Comparison of ENCODE assay signal across 8 cellular contexts in genomic region chr1:26853600-26853999, GRCh38. TPM values are rescaled to one million over a fixed set of nuclear protein-coding genes. Genes with fewer than 3 reads are reported as not detected.
DNase-seq lines count a peak whose midpoint lies in the region; ATAC-seq and TF ChIP-seq lines count a peak whose summit lies in the region.
"Had no signal": no experiment of that assay in that cellular context is flagged by ENCODE, and none has a peak within 500 bp of the region (broad histone marks: within the 10 kb centered on the region; RNA-seq: fewer than 3 reads in every experiment).

No MANE protein-coding gene starts in this region.

- ATAC-seq in foreskin keratinocyte (no peak), HG02938 (IDR thresholded peaks at IDR 0.05; ENCODE audit: unreplicated experiment) (no peak)

- H3K4me1 ChIP-seq in ascending aorta (peaks cover 0 to 6% of the 10 kb centered on the region in 2 donors), foreskin keratinocyte (peaks cover 61% of the 10 kb centered on the region), tibial nerve (peaks cover 0 to 23% (median 14%) of the 10 kb centered on the region in 4 donors)

- no peaks in the 10 kb centered on the region for H3K4me1 Mint-ChIP-seq in activated CD4-positive, alpha-beta T cell treated with anti-CD3 and anti-CD28 coated beads, Interleukin-2, amount 10 ng/mL, durations not matched to agents 7 days and 5 days
- H3K4me1 Mint-ChIP-seq: stimulated activated memory B cell treated with anti-CD40 and anti-IgM and Interleukin-4, amounts not matched to agents 10 μg/mL and 1 μg/mL and 100 μg/mL, for 72 hours had no signal

- no peak for TF ChIP-seq EP300 in tibial nerve (IDR thresholded peaks at IDR 0.05)

- no peak overlapping the region for H3K27ac Mint-ChIP-seq in activated CD4-positive, alpha-beta T cell treated with anti-CD3 and anti-CD28 coated beads, Interleukin-2, amount 10 ng/mL, durations not matched to agents 7 days and 5 days
- H3K27ac Mint-ChIP-seq: stimulated activated memory B cell treated with anti-CD40 and anti-IgM and Interleukin-4, amounts not matched to agents 10 μg/mL and 1 μg/mL and 100 μg/mL, for 72 hours had no signal

- peak overlapping the region; percentile 18 to 36 for H3K27ac ChIP-seq in ascending aorta
- peak overlapping the region; percentile 99 for H3K27ac ChIP-seq in foreskin keratinocyte
- H3K27ac ChIP-seq in tibial nerve = peak overlapping the region in 3 of 4 donors; percentile 19 to 72 (median 46)

- POLR2A ChIA-PET in activated CD4-positive, alpha-beta T cell treated with anti-CD3 and anti-CD28 coated beads, Interleukin-2, amount 10 ng/mL, durations not matched to agents 7 days and 5 days (lab: Charles Lee) = no interaction called here

- TF ChIP-seq CTCF in ascending aorta (IDR thresholded peaks at IDR 0.05) = no peak
- no peak for TF ChIP-seq CTCF in foreskin keratinocyte (conservative IDR thresholded peaks at IDR 0.05)
- no peak for TF ChIP-seq CTCF in tibial nerve (IDR thresholded peaks at IDR 0.05)

- WGBS in tibial nerve, 2 donors = 93 to 96% methylated on average over 7 to 10 of the region's 10 CpGs

- CTCF ChIA-PET in activated CD4-positive, alpha-beta T cell treated with anti-CD3 and anti-CD28 coated beads, Interleukin-2, amount 10 ng/mL, durations not matched to agents 7 days and 5 days (lab: Charles Lee) = no interaction called here

- DNase-seq in ascending aorta (ENCODE audit: low spot score in 2 of 2) (no peak), foreskin keratinocyte (no peak), tibial nerve (ENCODE audit: low spot score in 2 of 2) (no peak), NCI-H524 (lab: John Stamatoyannopoulos, UW) (no peak)
- no peak for DNase-seq in activated CD4-positive, alpha-beta T cell treated with anti-CD3 and anti-CD28 coated beads, Interleukin-2, amount 10 ng/mL, durations not matched to agents 7 days and 5 days

- H3K4me3 ChIP-seq in ascending aorta = no peak overlapping the region
- H3K4me3 ChIP-seq in tibial nerve = no peak overlapping the region

- H3K27me3 Mint-ChIP-seq in activated CD4-positive, alpha-beta T cell treated with anti-CD3 and anti-CD28 coated beads, Interleukin-2, amount 10 ng/mL, durations not matched to agents 7 days and 5 days = no peaks in the 10 kb centered on the region
- H3K27me3 Mint-ChIP-seq: stimulated activated memory B cell treated with anti-CD40 and anti-IgM and Interleukin-4, amounts not matched to agents 10 μg/mL and 1 μg/mL and 100 μg/mL, for 72 hours had no signal

- no peak overlapping the region for H3K4me3 Mint-ChIP-seq in activated CD4-positive, alpha-beta T cell treated with anti-CD3 and anti-CD28 coated beads, Interleukin-2, amount 10 ng/mL, durations not matched to agents 7 days and 5 days
- H3K4me3 Mint-ChIP-seq: stimulated activated memory B cell treated with anti-CD40 and anti-IgM and Interleukin-4, amounts not matched to agents 10 μg/mL and 1 μg/mL and 100 μg/mL, for 72 hours had no signal

- intact Hi-C loops in ascending aorta (cut with DNase I) = loop anchor here (1.0 kb wide), 2 partner anchors 12 to 25 kb away; no protein-coding TSS in a partner anchor

- no peak for TF ChIP-seq POLR2A in tibial nerve (IDR thresholded peaks at IDR 0.05)

- peaks cover 42% of the 10 kb centered on the region for H3K36me3 Mint-ChIP-seq in activated CD4-positive, alpha-beta T cell treated with anti-CD3 and anti-CD28 coated beads, Interleukin-2, amount 10 ng/mL, durations not matched to agents 7 days and 5 days (ENCODE audit: low read depth)

- H3K27me3 ChIP-seq in ascending aorta = no peaks in the 10 kb centered on the region
- H3K27me3 ChIP-seq in foreskin keratinocyte = no peaks in the 10 kb centered on the region
- H3K27me3 ChIP-seq in tibial nerve = no peaks in the 10 kb centered on the region

- H3K9me3 Mint-ChIP-seq in activated CD4-positive, alpha-beta T cell treated with anti-CD3 and anti-CD28 coated beads, Interleukin-2, amount 10 ng/mL, durations not matched to agents 7 days and 5 days = no peaks in the 10 kb centered on the region
- H3K9me3 Mint-ChIP-seq: stimulated activated memory B cell treated with anti-CD40 and anti-IgM and Interleukin-4, amounts not matched to agents 10 μg/mL and 1 μg/mL and 100 μg/mL, for 72 hours had no signal

- H3K36me3 ChIP-seq in ascending aorta = peaks cover 52 to 88% of the 10 kb centered on the region in 2 donors
- H3K36me3 ChIP-seq in tibial nerve = peaks cover 4 to 96% (median 16%) of the 10 kb centered on the region in 3 donors

- H3K9me3 ChIP-seq in ascending aorta (no peaks in the 10 kb centered on the region), tibial nerve (no peaks in the 10 kb centered on the region)

RNA-seq across cellular contexts. Expression of gene SFN, which starts 9.3 kb away (rescaled TPM):
- total RNA-seq in ascending aorta = 17.8 TPM
- total RNA-seq in foreskin keratinocyte = 2,642 and 2,753 TPM in 2 replicates
- 4,130 and 4,582 TPM in 2 replicates for polyA plus RNA-seq in foreskin keratinocyte
- not detected for total RNA-seq in tibial nerve
- 1 to 10 TPM; 2.4 to 3.0 TPM for total RNA-seq in activated CD4-positive, alpha-beta T cell treated with anti-CD3 and anti-CD28 coated beads, Interleukin-2, amount 10 ng/mL, durations not matched to agents 7 days and 5 days
- total RNA-seq: occipital lobe had no signal

RNA-seq across cellular contexts. Expression of gene ZDHHC18, which starts 27.1 kb away (rescaled TPM):
- 36.0 TPM for total RNA-seq in ascending aorta
- total RNA-seq in foreskin keratinocyte = 17.6 and 18.5 TPM in 2 replicates
- 14.2 and 16.1 TPM in 2 replicates for polyA plus RNA-seq in foreskin keratinocyte
- 10 to 100 TPM in 2 of 4 donors, 1 to 10 TPM in 2; 9.2 to 13.5 (median 10.0) TPM for total RNA-seq in tibial nerve
- 10 to 100 TPM; 45.1 to 55.0 TPM for total RNA-seq in activated CD4-positive, alpha-beta T cell treated with anti-CD3 and anti-CD28 coated beads, Interleukin-2, amount 10 ng/mL, durations not matched to agents 7 days and 5 days

RNA-seq across cellular contexts. Expression of gene GPN2, which starts 36.5 kb away (rescaled TPM):
- total RNA-seq in ascending aorta (7.5 TPM), foreskin keratinocyte (21.2 and 25.7 TPM in 2 replicates), tibial nerve (10 to 100 TPM in 3 of 4 donors, 1 to 10 TPM in 1; 7.9 to 14.7 (median 13.8) TPM)
- polyA plus RNA-seq in foreskin keratinocyte = 37.1 and 39.7 TPM in 2 replicates
- 10 to 100 TPM; 25.9 to 26.9 TPM for total RNA-seq in activated CD4-positive, alpha-beta T cell treated with anti-CD3 and anti-CD28 coated beads, Interleukin-2, amount 10 ng/mL, durations not matched to agents 7 days and 5 days

RNA-seq across cellular contexts. Expression of gene GPATCH3, which starts 46.7 kb away (rescaled TPM):
- total RNA-seq in ascending aorta = 2.0 TPM
- 7.1 and 10.4 TPM in 2 replicates for total RNA-seq in foreskin keratinocyte
- polyA plus RNA-seq in foreskin keratinocyte = 9.0 TPM in 2 replicates
- 10 to 100 TPM in 3 of 4 donors, 1 to 10 TPM in 1; 7.8 to 26.1 (median 12.5) TPM for total RNA-seq in tibial nerve
- total RNA-seq in activated CD4-positive, alpha-beta T cell treated with anti-CD3 and anti-CD28 coated beads, Interleukin-2, amount 10 ng/mL, durations not matched to agents 7 days and 5 days = 10 to 100 TPM; 14.0 to 14.8 TPM

Comparison
In these comparisons a context has a peak if more than half of its experiments do, and no peak if none do; other contexts are left out.
1. H3K27ac ChIP-seq: peak in every context shown above with its lines; median percentile 99 in foreskin keratinocyte; 46 in tibial nerve; 27 in ascending aorta.
2. RNA of gene SFN, which starts 9.3 kb away (total RNA-seq): 2,642 to 2,753 TPM in foreskin keratinocyte; 17.8 TPM in ascending aorta (single experiment), 2.4 to 3.0 TPM in activated CD4-positive, alpha-beta T cell treated with anti-CD3 and anti-CD28 coated beads, Interleukin-2, amount 10 ng/mL, durations not matched to agents 7 days and 5 days and not detected in tibial nerve; every median in the first group is over 100 times any median in the second.